In genomic region chr18:62718268-62718800, GRCh38 we compare ENCODE assay signal across 1 cellular context.
TF ChIP-seq lines count a peak whose summit lies in the region.

No MANE protein-coding gene starts in this region.

TF ChIP-seq in HEK293, 187 proteins besides CTCF, POLR2A, EP300 and RAD21 (continued from another document):
- TF ChIP-seq, protein P1, sequence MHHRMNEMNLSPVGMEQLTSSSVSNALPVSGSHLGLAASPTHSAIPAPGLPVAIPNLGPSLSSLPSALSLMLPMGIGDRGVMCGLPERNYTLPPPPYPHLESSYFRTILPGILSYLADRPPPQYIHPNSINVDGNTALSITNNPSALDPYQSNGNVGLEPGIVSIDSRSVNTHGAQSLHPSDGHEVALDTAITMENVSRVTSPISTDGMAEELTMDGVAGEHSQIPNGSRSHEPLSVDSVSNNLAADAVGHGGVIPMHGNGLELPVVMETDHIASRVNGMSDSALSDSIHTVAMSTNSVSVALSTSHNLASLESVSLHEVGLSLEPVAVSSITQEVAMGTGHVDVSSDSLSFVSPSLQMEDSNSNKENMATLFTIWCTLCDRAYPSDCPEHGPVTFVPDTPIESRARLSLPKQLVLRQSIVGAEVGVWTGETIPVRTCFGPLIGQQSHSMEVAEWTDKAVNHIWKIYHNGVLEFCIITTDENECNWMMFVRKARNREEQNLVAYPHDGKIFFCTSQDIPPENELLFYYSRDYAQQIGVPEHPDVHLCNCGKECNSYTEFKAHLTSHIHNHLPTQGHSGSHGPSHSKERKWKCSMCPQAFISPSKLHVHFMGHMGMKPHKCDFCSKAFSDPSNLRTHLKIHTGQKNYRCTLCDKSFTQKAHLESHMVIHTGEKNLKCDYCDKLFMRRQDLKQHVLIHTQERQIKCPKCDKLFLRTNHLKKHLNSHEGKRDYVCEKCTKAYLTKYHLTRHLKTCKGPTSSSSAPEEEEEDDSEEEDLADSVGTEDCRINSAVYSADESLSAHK (tag by site-specific recombination; IDR thresholded peaks at IDR 0.05) = 0 out of 2 replicates have a peak, but pooled peaks have one; percentile 25
- TF ChIP-seq IKZF3 (tag by site-specific recombination; IDR thresholded peaks at IDR 0.05) (no peak), ZNF514 (tag by site-specific recombination; IDR thresholded peaks at IDR 0.05) (no peak), ZNF654 (tag by site-specific recombination; IDR thresholded peaks at IDR 0.05; ENCODE audit: low read depth) (no peak), ZNF645 (tag by site-specific recombination; IDR thresholded peaks at IDR 0.05) (no peak), ZNF404 (tag by site-specific recombination; IDR thresholded peaks at IDR 0.05) (no peak), ZBTB1 (tag by site-specific recombination; IDR thresholded peaks at IDR 0.05) (no peak), ZBTB10 (tag by site-specific recombination; IDR thresholded peaks at IDR 0.05) (no peak), FEZF1 (tag by site-specific recombination; IDR thresholded peaks at IDR 0.05) (peak; percentile 45; the same call in 1 of the 2 replicates), ZNF843 (tag by site-specific recombination; IDR thresholded peaks at IDR 0.05) (0 out of 2 replicates have a peak, but pooled peaks have one; percentile 56), ZNF155 (tag by site-specific recombination; IDR thresholded peaks at IDR 0.05) (no peak)
- TF ChIP-seq, protein P2, sequence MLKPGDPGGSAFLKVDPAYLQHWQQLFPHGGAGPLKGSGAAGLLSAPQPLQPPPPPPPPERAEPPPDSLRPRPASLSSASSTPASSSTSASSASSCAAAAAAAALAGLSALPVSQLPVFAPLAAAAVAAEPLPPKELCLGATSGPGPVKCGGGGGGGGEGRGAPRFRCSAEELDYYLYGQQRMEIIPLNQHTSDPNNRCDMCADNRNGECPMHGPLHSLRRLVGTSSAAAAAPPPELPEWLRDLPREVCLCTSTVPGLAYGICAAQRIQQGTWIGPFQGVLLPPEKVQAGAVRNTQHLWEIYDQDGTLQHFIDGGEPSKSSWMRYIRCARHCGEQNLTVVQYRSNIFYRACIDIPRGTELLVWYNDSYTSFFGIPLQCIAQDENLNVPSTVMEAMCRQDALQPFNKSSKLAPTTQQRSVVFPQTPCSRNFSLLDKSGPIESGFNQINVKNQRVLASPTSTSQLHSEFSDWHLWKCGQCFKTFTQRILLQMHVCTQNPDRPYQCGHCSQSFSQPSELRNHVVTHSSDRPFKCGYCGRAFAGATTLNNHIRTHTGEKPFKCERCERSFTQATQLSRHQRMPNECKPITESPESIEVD (tag by site-specific recombination; IDR thresholded peaks at IDR 0.05) = peak; percentile 97
